6 cellular contexts compared by ENCODE assay signal in the genomic region with DNA sequence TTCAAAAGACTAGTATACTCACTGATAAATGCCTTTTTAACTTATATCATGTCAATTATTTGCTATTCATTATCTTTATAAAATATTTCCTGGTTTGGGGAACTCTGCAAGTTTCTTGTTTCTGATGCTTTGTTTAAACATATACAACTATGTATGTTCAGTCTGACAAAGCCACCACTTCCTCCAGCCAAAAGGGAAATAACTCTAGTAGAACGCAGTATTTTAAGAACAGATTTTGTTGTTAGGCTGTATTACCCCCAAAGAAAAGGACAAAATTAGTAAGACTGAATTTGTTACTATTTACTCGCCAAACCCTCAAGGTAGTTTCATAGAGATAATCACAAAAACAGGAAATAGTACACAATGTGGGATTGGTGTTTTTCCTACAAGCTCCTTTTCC.
"Had no signal": no experiment of that assay in that cellular context is flagged by ENCODE, and none has a peak within 500 bp of the region (broad histone marks: within the 10 kb centered on the region; RNA-seq: fewer than 3 reads in every experiment).

No MANE protein-coding gene starts in this region.

- H3K4me2 ChIP-seq: GM23338 had no signal

- DNase-seq: H9, HCEC 1CT, IMR-90, KG1 had no signal

- H3K4me3 ChIP-seq: GM23338, K562 had no signal

- H2AFZ ChIP-seq: GM23338 had no signal

- ATAC-seq: GM23338, K562 had no signal
